In genomic region chr3:160564205-160564922, GRCh38 we compare ENCODE assay signal across 8 cellular contexts. TPM values are rescaled to one million over a fixed set of nuclear protein-coding genes. Genes with fewer than 3 reads are reported as not detected.
DNase-seq lines count a peak whose midpoint lies in the region; ATAC-seq and TF ChIP-seq lines count a peak whose summit lies in the region.

No MANE protein-coding gene starts in this region.

- intact Hi-C loops in mucosa of descending colon (cut with DNase I, micrococcal nuclease): no loop called here

- no peaks in the 10 kb centered on the region for H3K27me3 ChIP-seq in NT2/D1 (ENCODE audit: insufficient read depth, insufficient read length)

- peak overlapping the region; percentile 95 for H3K27ac Mint-ChIP-seq in activated naive CD4-positive, alpha-beta T cell treated with anti-CD3 and anti-CD28 coated beads, Interleukin-2, amount 10 ng/mL, durations not matched to agents 7 days and 5 days

- H3K9ac ChIP-seq in NT2/D1 (ENCODE audit: insufficient read length, low read depth): peak overlapping the region; percentile 87

- H3K9me3 Mint-ChIP-seq in activated naive CD4-positive, alpha-beta T cell treated with anti-CD3 and anti-CD28 coated beads, Interleukin-2, amount 10 ng/mL, durations not matched to agents 7 days and 5 days: no peaks in the 10 kb centered on the region

- H3K4me1 Mint-ChIP-seq in activated naive CD4-positive, alpha-beta T cell treated with anti-CD3 and anti-CD28 coated beads, Interleukin-2, amount 10 ng/mL, durations not matched to agents 7 days and 5 days: peaks cover 65% of the 10 kb centered on the region

- CTCF ChIA-PET in activated naive CD4-positive, alpha-beta T cell treated with anti-CD3 and anti-CD28 coated beads, Interleukin-2, amount 10 ng/mL, durations not matched to agents 7 days and 5 days (lab: Charles Lee): no interaction called here

- TF ChIP-seq CTCF in mucosa of descending colon (IDR thresholded peaks at IDR 0.05): no peak

- peak overlapping the region; percentile 93 for H3K4me3 Mint-ChIP-seq in activated naive CD4-positive, alpha-beta T cell treated with anti-CD3 and anti-CD28 coated beads, Interleukin-2, amount 10 ng/mL, durations not matched to agents 7 days and 5 days

- H3K9me3 ChIP-seq in NT2/D1 (ENCODE audit: insufficient read depth, low read length): no peaks in the 10 kb centered on the region
- H3K9me3 ChIP-seq in mucosa of descending colon: no peaks in the 10 kb centered on the region

- H3K4me1 ChIP-seq in NT2/D1 (ENCODE audit: insufficient read depth, insufficient read length) (no peaks in the 10 kb centered on the region), mucosa of descending colon (ENCODE audit: low read depth) (peaks cover 23% of the 10 kb centered on the region)

- no peak for ATAC-seq in mucosa of descending colon

- H3K36me3 ChIP-seq in NT2/D1 (ENCODE audit: insufficient read depth, insufficient read length, low read length): peaks cover 46% of the 10 kb centered on the region
- H3K36me3 ChIP-seq in mucosa of descending colon (ENCODE audit: low read depth): no peaks in the 10 kb centered on the region

- H3K4me3 ChIP-seq in NT2/D1 (ENCODE audit: insufficient read length, low read depth) (peak overlapping the region; percentile 78), mucosa of descending colon (peak overlapping the region; percentile 68)

- peaks cover 3% of the 10 kb centered on the region for H3K27me3 Mint-ChIP-seq in activated naive CD4-positive, alpha-beta T cell treated with anti-CD3 and anti-CD28 coated beads, Interleukin-2, amount 10 ng/mL, durations not matched to agents 7 days and 5 days

- peaks cover 48% of the 10 kb centered on the region for H3K36me3 Mint-ChIP-seq in activated naive CD4-positive, alpha-beta T cell treated with anti-CD3 and anti-CD28 coated beads, Interleukin-2, amount 10 ng/mL, durations not matched to agents 7 days and 5 days

- peak; percentile 21 for DNase-seq in activated naive CD4-positive, alpha-beta T cell treated with anti-CD3 and anti-CD28 coated beads, Interleukin-2, amount 10 ng/mL, durations not matched to agents 7 days and 5 days
- DNase-seq in activated naive CD4-positive, alpha-beta T cell treated with anti-CD3 and anti-CD28 coated beads, Interleukin-2, amount 50 U/mL, for 16 hours: no peak
- DNase-seq in NT2/D1 (ENCODE audit: low read depth, low spot score): no peak
- peak; percentile 25 for DNase-seq in cerebellar cortex (ENCODE audit: low spot score)
- peak in 2 of 3 donors; percentile 21 to 64 for DNase-seq in mucosa of descending colon
- peak; percentile 48 for DNase-seq in ureter (ENCODE audit: low spot score)
- DNase-seq in NCI-H510A (lab: John Stamatoyannopoulos, UW): no peak
- DNase-seq in HPDE6-E6E7 (ENCODE audit: extremely low spot score): no peak

RNA-seq across cellular contexts. Expression of gene KPNA4, which starts 1.0 kb away (rescaled TPM):
- total RNA-seq in mucosa of descending colon: 10 to 100 TPM; 46.2 to 91.0 (median 48.1) TPM
- 78.1 TPM for total RNA-seq in ureter

Comparison
In these comparisons a context has a peak if more than half of its experiments do, and no peak if none do; other contexts are left out.
1. DNase-seq: peak in activated naive CD4-positive, alpha-beta T cell treated with anti-CD3 and anti-CD28 coated beads, Interleukin-2, amount 10 ng/mL, durations not matched to agents 7 days and 5 days (single experiment), cerebellar cortex (single experiment), mucosa of descending colon (2 of 3) and ureter (single experiment); none in activated naive CD4-positive, alpha-beta T cell treated with anti-CD3 and anti-CD28 coated beads, Interleukin-2, amount 50 U/mL, for 16 hours (single experiment), NT2/D1 (single experiment), NCI-H510A (single experiment) and HPDE6-E6E7 (single experiment).